Comparison of ENCODE assay signal across 7 cellular contexts in the genomic region with DNA sequence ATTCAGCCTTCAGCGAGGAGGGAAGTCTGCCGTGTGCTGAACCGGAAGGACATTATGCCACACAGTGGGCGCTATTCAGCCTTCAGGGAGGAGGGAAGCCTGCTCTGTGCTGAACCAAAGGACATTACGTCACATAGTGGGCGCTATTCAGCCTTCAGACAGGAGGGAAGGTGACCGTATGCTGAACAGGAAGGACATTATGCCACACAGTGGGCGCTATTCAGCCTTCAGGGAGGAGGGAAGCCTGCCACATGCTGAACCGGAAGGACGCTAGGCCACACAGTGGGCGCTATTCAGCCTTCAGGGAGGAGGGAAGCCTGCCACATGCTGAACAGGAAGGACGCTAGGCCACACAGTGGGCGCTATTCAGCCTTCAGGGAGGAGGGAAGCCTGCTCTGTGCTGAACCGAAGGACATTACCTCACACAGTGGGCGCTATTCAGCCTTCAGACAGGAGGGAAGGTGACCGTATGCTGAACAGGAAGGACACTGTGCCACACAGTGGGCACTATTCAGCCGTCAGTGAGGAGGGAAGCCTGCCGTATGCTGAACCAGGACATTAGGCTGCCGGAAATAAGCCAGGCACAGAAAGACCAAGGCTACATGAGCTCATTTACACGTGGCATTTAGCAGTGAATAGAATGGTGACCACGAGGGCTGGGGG.
DNase-seq lines count a peak whose midpoint lies in the region; ATAC-seq, FAIRE-seq and TF ChIP-seq lines count a peak whose summit lies in the region.
"Not testable (repeated sequence)": the region's sequence is repeated elsewhere in the genome, so short reads cannot be mapped to it uniquely, and the experiment has no call there.

No MANE protein-coding gene starts in this region.

- not testable (repeated sequence) for H3K9me3 Mint-ChIP-seq in astrocyte (ENCODE audit: unreplicated experiment); natural killer cell treated with Interleukin-12 subunit alpha and Interleukin-12 subunit beta and Interleukin-15 and Interleukin-18, amount 100 ng/mL, for 72 hours

- H3K27me3 ChIP-seq in astrocyte (ENCODE audit: insufficient read depth, low read length); iPS-20b (ENCODE audit: insufficient read depth, low read length); smooth muscle cell (ENCODE audit: low read depth): not testable (repeated sequence)

- POLR2A ChIA-PET in OCI-LY7 (lab: Charles Lee) = interaction anchor here (0.9 kb wide), 1 partner anchor 12 kb away, joined by 8 read pairs; no protein-coding TSS in a partner anchor

- H3K9me2 ChIP-seq in OCI-LY7 (ENCODE audit: insufficient read depth, low read length) = not testable (repeated sequence)

- TF ChIP-seq CTCF in OCI-LY7 (conservative IDR thresholded peaks at IDR 0.05; ENCODE audit: low read length) = peak; percentile 37; the same call in 1 of the 2 replicates
- TF ChIP-seq CTCF in astrocyte (IDR thresholded peaks at IDR 0.05; ENCODE audit: insufficient read depth, low read depth, low read length); fibroblast of mammary gland (conservative IDR thresholded peaks at IDR 0.05; ENCODE audit: control insufficient read depth, insufficient read depth, low read depth, low read length); smooth muscle cell (IDR thresholded peaks at IDR 0.05; ENCODE audit: borderline replicate concordance, insufficient read depth, poor library complexity, severe bottlenecking): not testable (repeated sequence)

- not testable (repeated sequence) for H2AFZ ChIP-seq in OCI-LY7 (ENCODE audit: low read length); smooth muscle cell (ENCODE audit: low read depth)
- peak overlapping the region; percentile 77 for H2AFZ ChIP-seq in astrocyte (ENCODE audit: low read depth, low read length)

- CTCF ChIA-PET in OCI-LY7 (lab: Charles Lee; ENCODE audit: unreplicated experiment) = not testable (repeated sequence)

- peaks cover 17% of the 10 kb centered on the region for H3K36me3 Mint-ChIP-seq in astrocyte (ENCODE audit: low read depth, unreplicated experiment)
- H3K36me3 Mint-ChIP-seq in natural killer cell treated with Interleukin-12 subunit alpha and Interleukin-12 subunit beta and Interleukin-15 and Interleukin-18, amount 100 ng/mL, for 72 hours = not testable (repeated sequence)

- not testable (repeated sequence) for H3K4me3 Mint-ChIP-seq in astrocyte (ENCODE audit: unreplicated experiment)
- H3K4me3 Mint-ChIP-seq in natural killer cell treated with Interleukin-12 subunit alpha and Interleukin-12 subunit beta and Interleukin-15 and Interleukin-18, amount 100 ng/mL, for 72 hours = peak overlapping the region; percentile 66

- not testable (repeated sequence) for H3K4me2 ChIP-seq in OCI-LY7 (ENCODE audit: low read length); astrocyte (ENCODE audit: low read length); smooth muscle cell

- not testable (repeated sequence) for H3K4me3 ChIP-seq in OCI-LY7 (ENCODE audit: low read depth, low read length, poor library complexity, severe bottlenecking); astrocyte (ENCODE audit: insufficient read depth, low read depth, low read length); fibroblast of mammary gland (ENCODE audit: control insufficient read depth, low read depth, low read length); iPS-20b (ENCODE audit: low read length); smooth muscle cell

- peaks cover 22% of the 10 kb centered on the region; the same call in 1 of the 2 replicates for H3K36me3 ChIP-seq in OCI-LY7 (ENCODE audit: insufficient read depth, low read length)
- H3K36me3 ChIP-seq in astrocyte (ENCODE audit: insufficient read depth, low read length); iPS-20b (ENCODE audit: insufficient read depth, low read depth, low read length); smooth muscle cell (ENCODE audit: low read depth): not testable (repeated sequence)

- not testable (repeated sequence) for H3K27me3 Mint-ChIP-seq in astrocyte (ENCODE audit: low read depth, unreplicated experiment); natural killer cell treated with Interleukin-12 subunit alpha and Interleukin-12 subunit beta and Interleukin-15 and Interleukin-18, amount 100 ng/mL, for 72 hours

- H3K4me1 Mint-ChIP-seq in astrocyte (ENCODE audit: low read depth, unreplicated experiment) = not testable (repeated sequence)
- H3K4me1 Mint-ChIP-seq in natural killer cell treated with Interleukin-12 subunit alpha and Interleukin-12 subunit beta and Interleukin-15 and Interleukin-18, amount 100 ng/mL, for 72 hours (ENCODE audit: low read depth in 2 of 2) = peaks cover 13 to 22% of the 10 kb centered on the region in 2 donors

- H3K27ac ChIP-seq in OCI-LY7 (ENCODE audit: low read depth, low read length, poor library complexity, severe bottlenecking); astrocyte (ENCODE audit: low read depth, low read length): not testable (repeated sequence)
- H3K27ac ChIP-seq in iPS-20b (ENCODE audit: low read length) (peak overlapping the region; percentile 22), smooth muscle cell (ENCODE audit: low read depth) (peak overlapping the region; percentile 31)

- H3F3A ChIP-seq in smooth muscle cell (ENCODE audit: low read depth) = not testable (repeated sequence)

- H3K9ac ChIP-seq in astrocyte (ENCODE audit: low read length) (peak overlapping the region; percentile 35), smooth muscle cell (ENCODE audit: low read depth) (peak overlapping the region; percentile 39)
- H3K9ac ChIP-seq in iPS-20b (ENCODE audit: low read depth, low read length) = not testable (repeated sequence)

- peak; percentile 72 to 73 for ATAC-seq in natural killer cell treated with Interleukin-12 subunit alpha and Interleukin-12 subunit beta and Interleukin-15 and Interleukin-18, amount 100 ng/mL, for 72 hours

- intact Hi-C loops in OCI-LY7 (cut with micrococcal nuclease; ENCODE audit: unreplicated experiment) = loop anchor here (10.0 kb wide), 1 partner anchor 140 kb away; no protein-coding TSS in a partner anchor

- FAIRE-seq in astrocyte (lab: Jason Lieb, UNC) = not testable (repeated sequence)

- BruUV-seq in OCI-LY7 (replicated peaks; lab: Mats Ljungman, UMichigan) = not testable (repeated sequence)

- peak overlapping the region; percentile 94 for H3K27ac Mint-ChIP-seq in astrocyte (ENCODE audit: unreplicated experiment)
- H3K27ac Mint-ChIP-seq in natural killer cell treated with Interleukin-12 subunit alpha and Interleukin-12 subunit beta and Interleukin-15 and Interleukin-18, amount 100 ng/mL, for 72 hours = peak overlapping the region; percentile 81 to 85

- peaks cover 14% of the 10 kb centered on the region for H3K4me1 ChIP-seq in OCI-LY7 (ENCODE audit: insufficient read depth, low read length, poor library complexity, severe bottlenecking)
- H3K4me1 ChIP-seq in astrocyte (ENCODE audit: insufficient read depth, low read length); iPS-20b (ENCODE audit: insufficient read depth, low read length); smooth muscle cell (ENCODE audit: low read depth): not testable (repeated sequence)

- WGBS in smooth muscle cell (ENCODE audit: low lambda C conversion rate) = 83% methylated on average over 20 of the region's 21 CpGs

- H4K20me1 ChIP-seq in OCI-LY7 (ENCODE audit: insufficient read depth, low read length); smooth muscle cell (ENCODE audit: low read depth): not testable (repeated sequence)
- H4K20me1 ChIP-seq in astrocyte (ENCODE audit: insufficient read depth, low read length) = peaks cover 26% of the 10 kb centered on the region

- not testable (repeated sequence) for H3K9me3 ChIP-seq in OCI-LY7 (ENCODE audit: low read length); astrocyte (ENCODE audit: insufficient read depth, low read depth, low read length); iPS-20b (ENCODE audit: insufficient read depth, low read depth, low read length); smooth muscle cell (replicated peaks; ENCODE audit: low read depth)

- peak; percentile 91 for DNase-seq in GF-D8 (lab: John Stamatoyannopoulos, UW)
- peak; percentile 24 for DNase-seq in OCI-LY7 (ENCODE audit: low spot score)
- peak; percentile 36 for DNase-seq in astrocyte (ENCODE audit: low read depth)
- DNase-seq in fibroblast of mammary gland (ENCODE audit: low read depth) = peak; percentile 17
- not testable (repeated sequence) for DNase-seq in natural killer cell treated with Interleukin-12 subunit alpha and Interleukin-12 subunit beta and Interleukin-15 and Interleukin-18, amount 100 ng/mL, for 72 hours (ENCODE audit: low spot score); smooth muscle cell (lab: John Stamatoyannopoulos, UW; ENCODE audit: unreplicated experiment)

- H3K79me2 ChIP-seq in OCI-LY7 (ENCODE audit: insufficient read depth, low read depth, low read length); astrocyte (ENCODE audit: insufficient read depth, low read length); smooth muscle cell (ENCODE audit: low read depth): not testable (repeated sequence)
